ENCODE assay signal across 17 cellular contexts in genomic region chr13:97372929-97373328, GRCh38.
"Had no signal": no experiment of that assay in that cellular context is flagged by ENCODE, and none has a peak within 500 bp of the region (broad histone marks: within the 10 kb centered on the region; RNA-seq: fewer than 3 reads in every experiment).

No MANE protein-coding gene starts in this region.

- ATAC-seq: activated CD4-positive, CD25-positive, alpha-beta regulatory T cell treated with anti-CD3 and anti-CD28 coated beads, Interleukin-2, amount 50 U/mL, for 24 hours; left ventricle myocardium superior; natural killer cell treated with Interleukin-12 subunit alpha and Interleukin-12 subunit beta and Interleukin-15 and Interleukin-18, amount 100 ng/mL, for 72 hours; right cardiac atrium; stimulated activated naive CD8-positive, alpha-beta T cell treated with anti-CD3 and anti-CD28 coated beads, Interleukin-15, Interleukin-2, amounts not matched to agents 100 U/mL and 50 U/mL, for 24 hours had no signal

- H3K4me3 ChIP-seq: esophagus muscularis mucosa, prostate gland, testis had no signal

- H3K27ac Mint-ChIP-seq: activated naive CD8-positive, alpha-beta T cell treated with anti-CD3 and anti-CD28 coated beads, Interleukin-2, amount 10 ng/mL, durations not matched to agents 7 days and 5 days; activated T-helper 1 cell treated with anti-CD3 and anti-CD28 coated beads, Interleukin-12 subunit alpha, Interleukin-12 subunit beta, Interleukin-2, Interleukin-4 antibody, amounts not matched to agents 30 ng/mL and 10 ng/mL and 1 ng/mL, durations not matched to agents 14 hours and 24 hours and 36 hours; memory B cell had no signal

- H3K36me3 Mint-ChIP-seq: natural killer cell treated with Interleukin-12 subunit alpha and Interleukin-12 subunit beta and Interleukin-15 and Interleukin-18, amount 100 ng/mL, for 72 hours had no signal

- H3K9me3 Mint-ChIP-seq: activated naive CD8-positive, alpha-beta T cell treated with anti-CD3 and anti-CD28 coated beads, Interleukin-2, amount 10 ng/mL, durations not matched to agents 7 days and 5 days; activated T-helper 1 cell treated with anti-CD3 and anti-CD28 coated beads, Interleukin-12 subunit alpha, Interleukin-12 subunit beta, Interleukin-2, Interleukin-4 antibody, amounts not matched to agents 30 ng/mL and 10 ng/mL and 1 ng/mL, durations not matched to agents 14 hours and 24 hours and 36 hours; memory B cell; natural killer cell treated with Interleukin-12 subunit alpha and Interleukin-12 subunit beta and Interleukin-15 and Interleukin-18, amount 100 ng/mL, for 72 hours had no signal

- H3K4me1 ChIP-seq: prostate gland, testis had no signal

- H3K27ac ChIP-seq: esophagus muscularis mucosa, prostate gland, testis had no signal

- H3K27me3 Mint-ChIP-seq: activated naive CD8-positive, alpha-beta T cell treated with anti-CD3 and anti-CD28 coated beads, Interleukin-2, amount 10 ng/mL, durations not matched to agents 7 days and 5 days; memory B cell; natural killer cell treated with Interleukin-12 subunit alpha and Interleukin-12 subunit beta and Interleukin-15 and Interleukin-18, amount 100 ng/mL, for 72 hours had no signal

- DNase-seq: activated CD4-positive, alpha-beta T cell treated with anti-CD3 and anti-CD28 coated beads, Interleukin-2, amount 50 U/mL, for 1 hour; activated CD8-positive, alpha-beta memory T cell treated with anti-CD3 and anti-CD28 coated beads for 24 hours; activated naive CD8-positive, alpha-beta T cell treated with anti-CD3 and anti-CD28 coated beads, Interleukin-2, amount 10 ng/mL, durations not matched to agents 7 days and 5 days; left ventricle myocardium superior; right cardiac atrium; small intestine; stimulated activated CD4-positive, alpha-beta T cell treated with anti-CD3 and anti-CD28 coated beads, Interleukin-4, amount 100 ng/mL, for 4 hours; stimulated activated CD8-positive, alpha-beta memory T cell treated with anti-CD3 and anti-CD28 coated beads, Interleukin-4, amount 100 ng/mL, for 48 hours; stimulated activated naive CD8-positive, alpha-beta T cell treated with anti-CD3 and anti-CD28 coated beads, Interleukin-15, Interleukin-2, amounts not matched to agents 100 U/mL and 50 U/mL, for 24 hours; T-helper 9 cell; testis had no signal

- H3K27me3 ChIP-seq: esophagus muscularis mucosa, testis had no signal

- H3K4me3 Mint-ChIP-seq: activated naive CD8-positive, alpha-beta T cell treated with anti-CD3 and anti-CD28 coated beads, Interleukin-2, amount 10 ng/mL, durations not matched to agents 7 days and 5 days; activated T-helper 1 cell treated with anti-CD3 and anti-CD28 coated beads, Interleukin-12 subunit alpha, Interleukin-12 subunit beta, Interleukin-2, Interleukin-4 antibody, amounts not matched to agents 30 ng/mL and 10 ng/mL and 1 ng/mL, durations not matched to agents 14 hours and 24 hours and 36 hours; memory B cell; natural killer cell treated with Interleukin-12 subunit alpha and Interleukin-12 subunit beta and Interleukin-15 and Interleukin-18, amount 100 ng/mL, for 72 hours had no signal

- H3K36me3 ChIP-seq: prostate gland had no signal

- H3K9me3 ChIP-seq: esophagus muscularis mucosa, prostate gland, testis had no signal
